1 cellular context compared by ENCODE assay signal in genomic region chr6:154510144-154510905, GRCh38.
TF ChIP-seq lines count a peak whose summit lies in the region.

Gene CNKSR3, minus strand, starts transcription at chr6:154510685. Its CDS starts 571 bp downstream, at chr6:154510114.

TF ChIP-seq in WTC11, 78 proteins besides CTCF, POLR2A, EP300 and RAD21 (continued from another document):
- TF ChIP-seq E2F1 (CRISPR knock-in tag; IDR thresholded peaks at IDR 0.05) (0 out of 2 replicates have a peak, but pooled peaks have one; percentile 23), ZBTB43 (CRISPR knock-in tag; IDR thresholded peaks at IDR 0.05) (0 out of 2 replicates have a peak, but pooled peaks have one; percentile 37)
